ENCODE assay signal across 19 cellular contexts in the genomic region with DNA sequence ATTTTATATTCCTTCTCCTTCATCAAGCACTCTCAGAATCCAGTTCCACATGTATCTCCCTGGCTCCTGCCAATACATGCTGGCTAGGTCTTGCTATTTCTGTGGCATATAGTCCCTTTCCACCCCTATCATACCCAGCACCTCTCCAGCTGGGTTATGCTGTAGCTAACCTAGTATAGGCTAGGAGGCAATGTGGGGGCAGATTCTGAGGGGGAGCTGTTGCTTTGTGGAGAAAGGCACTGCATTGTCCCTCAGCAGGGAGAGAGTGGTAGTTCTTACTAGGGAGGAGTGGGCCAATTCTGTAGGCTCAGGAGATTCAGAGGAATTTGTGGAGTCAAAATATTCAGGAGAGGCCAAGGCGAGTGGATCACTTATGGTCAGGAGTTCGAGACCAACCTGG.
"Had no signal": no experiment of that assay in that cellular context is flagged by ENCODE, and none has a peak within 500 bp of the region (broad histone marks: within the 10 kb centered on the region; RNA-seq: fewer than 3 reads in every experiment).

No MANE protein-coding gene starts in this region.

- H3K9me3 ChIP-seq: mucosa of descending colon, sigmoid colon, testis, tibial nerve had no signal

- H3K4me2 ChIP-seq: hepatocyte had no signal

- H3K27me3 Mint-ChIP-seq: naive thymus-derived CD8-positive, alpha-beta T cell; stimulated activated naive B cell treated with anti-CD40 and anti-IgM and Interleukin-4, amounts not matched to agents 10 μg/mL and 1 μg/mL and 100 μg/mL, for 72 hours; stimulated activated naive CD8-positive, alpha-beta T cell treated with anti-CD3 and anti-CD28 coated beads, Interleukin-15, amount 100 ng/mL, for 72 hours had no signal

- H3K4me1 ChIP-seq: sigmoid colon, testis, tibial nerve had no signal

- H3K4me1 Mint-ChIP-seq: stimulated activated naive CD8-positive, alpha-beta T cell treated with anti-CD3 and anti-CD28 coated beads, Interleukin-15, amount 100 ng/mL, for 72 hours had no signal

- H3K36me3 ChIP-seq: sigmoid colon had no signal

- H3K4me3 Mint-ChIP-seq: naive thymus-derived CD8-positive, alpha-beta T cell; stimulated activated naive B cell treated with anti-CD40 and anti-IgM and Interleukin-4, amounts not matched to agents 10 μg/mL and 1 μg/mL and 100 μg/mL, for 72 hours; stimulated activated naive CD8-positive, alpha-beta T cell treated with anti-CD3 and anti-CD28 coated beads, Interleukin-15, amount 100 ng/mL, for 72 hours had no signal

- H3K4me3 ChIP-seq: coronary artery, hepatocyte, mucosa of descending colon, sigmoid colon, skin epidermis, testis, tibial nerve had no signal

- H3K27me3 ChIP-seq: hepatocyte, sigmoid colon, testis, tibial nerve had no signal

- H2AFZ ChIP-seq: hepatocyte had no signal

- FAIRE-seq: islet of Langerhans, urothelium cell line had no signal

- ATAC-seq: mucosa of descending colon; naive thymus-derived CD8-positive, alpha-beta T cell; stimulated activated naive B cell treated with anti-CD40 and anti-IgM and Interleukin-4, amounts not matched to agents 10 μg/mL and 1 μg/mL and 100 μg/mL, for 72 hours; stimulated activated naive CD8-positive, alpha-beta T cell treated with anti-CD3 and anti-CD28 coated beads, Interleukin-15, amount 100 ng/mL, for 72 hours had no signal

- H3K9me3 Mint-ChIP-seq: naive thymus-derived CD8-positive, alpha-beta T cell; stimulated activated naive B cell treated with anti-CD40 and anti-IgM and Interleukin-4, amounts not matched to agents 10 μg/mL and 1 μg/mL and 100 μg/mL, for 72 hours; stimulated activated naive CD8-positive, alpha-beta T cell treated with anti-CD3 and anti-CD28 coated beads, Interleukin-15, amount 100 ng/mL, for 72 hours had no signal

- H3K27ac ChIP-seq: coronary artery, hepatocyte, sigmoid colon, skin epidermis, testis, tibial nerve had no signal

- H3K27ac Mint-ChIP-seq: stimulated activated naive B cell treated with anti-CD40 and anti-IgM and Interleukin-4, amounts not matched to agents 10 μg/mL and 1 μg/mL and 100 μg/mL, for 72 hours; stimulated activated naive CD8-positive, alpha-beta T cell treated with anti-CD3 and anti-CD28 coated beads, Interleukin-15, amount 100 ng/mL, for 72 hours had no signal

- H3K79me2 ChIP-seq: hepatocyte had no signal

- DNase-seq: effector CD4-positive, alpha-beta T cell; foreskin melanocyte; head of caudate nucleus; kidney glomerular epithelial cell; mucosa of descending colon; naive thymus-derived CD8-positive, alpha-beta T cell; posterior cingulate gyrus; sigmoid colon; stimulated activated CD4-positive, alpha-beta T cell treated with anti-CD3 and anti-CD28 coated beads, Interleukin-2, amount 100 ng/mL, for 24 hours; stimulated activated CD4-positive, alpha-beta T cell treated with anti-CD3 and anti-CD28 coated beads, Interleukin-4, amount 100 ng/mL, for 4 hours; stimulated activated naive B cell treated with anti-CD40 and anti-IgM and Interleukin-4, amounts not matched to agents 10 μg/mL and 1 μg/mL and 100 μg/mL, for 72 hours; stimulated activated naive CD8-positive, alpha-beta T cell treated with anti-CD3 and anti-CD28 coated beads, Interleukin-15, amount 100 ng/mL, for 72 hours; testis had no signal
